Comparison of ENCODE assay signal across 8 cellular contexts in genomic region chr9:93095205-93096130, GRCh38. TPM values are rescaled to one million over a fixed set of nuclear protein-coding genes. Genes with fewer than 3 reads are reported as not detected.
A peak's percentile ranks its signal among the peaks of the same experiment; 100 is the strongest.
DNase-seq lines count a peak whose midpoint lies in the region; ATAC-seq and TF ChIP-seq lines count a peak whose summit lies in the region.

No MANE protein-coding gene starts in this region.

- peaks cover 45% of the 10 kb centered on the region for H3K4me1 Mint-ChIP-seq in T-helper 17 cell

- H3K27me3 ChIP-seq in right cardiac atrium (ENCODE audit: control insufficient read depth, insufficient read depth) (no peaks in the 10 kb centered on the region), psoas muscle (ENCODE audit: insufficient read depth in 3 of 3, low read length in 2 of 3) (no peaks in the 10 kb centered on the region)

- peak overlapping the region; percentile 23 for H3K4me3 ChIP-seq in right cardiac atrium (ENCODE audit: low read length)
- H3K4me3 ChIP-seq in psoas muscle: peak overlapping the region; percentile 99
- peak overlapping the region; percentile 34 for H3K4me3 ChIP-seq in urinary bladder (ENCODE audit: low read depth, low read length)

- no peak for TF ChIP-seq CTCF in psoas muscle (IDR thresholded peaks at IDR 0.05)

- H3K4me1 ChIP-seq in right cardiac atrium (ENCODE audit: control insufficient read depth, insufficient read depth, low read length) (peaks cover 8% of the 10 kb centered on the region), psoas muscle (peaks cover 32% of the 10 kb centered on the region), urinary bladder (ENCODE audit: insufficient read depth) (no peaks in the 10 kb centered on the region)

- H3K9me3 ChIP-seq in T-helper 17 cell (ENCODE audit: control insufficient read depth, low read length, poor library complexity, severe bottlenecking) (no peaks in the 10 kb centered on the region), right cardiac atrium (ENCODE audit: control insufficient read depth, low read length) (no peaks in the 10 kb centered on the region), psoas muscle (peaks cover 6% of the 10 kb centered on the region)

- H3K27ac ChIP-seq in angular gyrus (ENCODE audit: low read depth, low read length): peak overlapping the region; percentile 90
- H3K27ac ChIP-seq in right cardiac atrium (ENCODE audit: low read length): peak overlapping the region; percentile 85
- peak overlapping the region; percentile 98 for H3K27ac ChIP-seq in psoas muscle
- H3K27ac ChIP-seq in urinary bladder (ENCODE audit: low read depth): peak overlapping the region; percentile 88

- DNase-seq in NCI-H187 (lab: John Stamatoyannopoulos, UW): peak; percentile 90 to 96
- DNase-seq in T-helper 17 cell: peak; percentile 100
- peak; percentile 100 for DNase-seq in right cardiac atrium
- peak; percentile 100 for DNase-seq in psoas muscle

- WGBS in right cardiac atrium: 4% methylated on average over 90 of the region's 95 CpGs
- 4 to 6% (median 4%) methylated on average over 47 to 86 of the region's 95 CpGs for WGBS in psoas muscle, 3 donors
- 5% methylated on average over 92 of the region's 95 CpGs for WGBS in urinary bladder

- peak overlapping the region; percentile 93 for H3K4me3 Mint-ChIP-seq in T-helper 17 cell

- intact Hi-C loops in right cardiac atrium (cut with DNase I): loop anchor here in 1 of 4 donors (10.0 kb wide), 1 partner anchor 359 kb away; the partner anchor contains the start of genes FAM120A and FAM120AOS
- intact Hi-C loops in psoas muscle (cut with DNase I): loop anchor here in 1 of 2 donors (10.0 kb wide), 2 partner anchors 91 to 359 kb away; partner anchors contain the start of genes FAM120A and FAM120AOS

- ATAC-seq in GM18502 (IDR thresholded peaks at IDR 0.05; ENCODE audit: poor library complexity, unreplicated experiment) (peak; percentile 68), HG02943 (IDR thresholded peaks at IDR 0.05; ENCODE audit: low read depth, unreplicated experiment) (peak; percentile 61), T-helper 17 cell (peak; percentile 85), right cardiac atrium (peak; percentile 89 to 90), psoas muscle (peak; percentile 82 to 85 (median 84))

- H3K36me3 ChIP-seq in psoas muscle (ENCODE audit: insufficient read depth in 1 of 2, low read depth in 1 of 2): no peaks in the 10 kb centered on the region
- no peaks in the 10 kb centered on the region for H3K36me3 ChIP-seq in urinary bladder (ENCODE audit: insufficient read depth)

- peak overlapping the region; percentile 95 for H3K27ac Mint-ChIP-seq in T-helper 17 cell

- no peaks in the 10 kb centered on the region for H3K36me3 Mint-ChIP-seq in T-helper 17 cell (ENCODE audit: low read depth)

- no peaks in the 10 kb centered on the region for H3K27me3 Mint-ChIP-seq in T-helper 17 cell

RNA-seq across cellular contexts. Expression of gene CARD19, which starts 0.5 kb away (rescaled TPM):
- total RNA-seq in T-helper 17 cell (10 to 100 TPM; 45.2 to 54.4 TPM), right cardiac atrium (10 to 100 TPM; 17.7 to 26.6 (median 22.5) TPM), psoas muscle (10 to 100 TPM; 27.9 to 46.7 (median 38.2) TPM), urinary bladder (14.8 TPM)
- polyA plus RNA-seq in right cardiac atrium (30.3 TPM), psoas muscle (10 to 100 TPM; 62.1 to 86.3 (median 66.1) TPM), urinary bladder (77.0 TPM)

RNA-seq across cellular contexts. Expression of gene SUSD3, which starts 37.0 kb away (rescaled TPM):
- 10 to 100 TPM; 47.2 to 62.3 TPM for total RNA-seq in T-helper 17 cell
- 1 to 10 TPM; 1.0 to 2.0 (median 1.3) TPM for total RNA-seq in right cardiac atrium
- 0.16 TPM for polyA plus RNA-seq in right cardiac atrium
- total RNA-seq in psoas muscle: under 1 TPM in 2 of 4 donors, not detected in 2; 0.34 to 0.54 TPM
- under 1 TPM; 0.13 to 0.65 (median 0.31) TPM for polyA plus RNA-seq in psoas muscle
- total RNA-seq in urinary bladder: 1.5 TPM
- polyA plus RNA-seq in urinary bladder: 1.9 TPM

RNA-seq across cellular contexts. Expression of gene NINJ1, which starts 38.6 kb away (rescaled TPM):
- total RNA-seq in T-helper 17 cell (100 to 1,000 TPM; 169 to 219 TPM), right cardiac atrium (10 to 100 TPM; 42.9 to 68.4 (median 62.7) TPM), psoas muscle (10 to 100 TPM; 17.8 to 24.8 (median 21.2) TPM), urinary bladder (13.2 TPM)
- polyA plus RNA-seq in right cardiac atrium (96.2 TPM), psoas muscle (10 to 100 TPM; 19.2 to 40.1 (median 22.8) TPM), urinary bladder (48.2 TPM)

Comparison
In these comparisons a context has a peak if more than half of its experiments do, and no peak if none do; other contexts are left out.
1. Peak in every context shown above with its lines: DNase-seq, ATAC-seq, H3K4me3 ChIP-seq and H3K27ac ChIP-seq.
2. H3K4me3 ChIP-seq: peak in every context shown above with its lines; median percentile 99 in psoas muscle; 34 in urinary bladder; 23 in right cardiac atrium.
3. RNA of gene SUSD3, which starts 37.0 kb away (total RNA-seq): 47.2 to 62.3 TPM in T-helper 17 cell; 1.5 TPM in urinary bladder (single experiment), 1.0 to 2.0 TPM in right cardiac atrium and 0.34 to 0.54 TPM in psoas muscle; every median in the first group is over 10 times any median in the second.